Comparison of ENCODE assay signal across 13 cellular contexts in the genomic region with DNA sequence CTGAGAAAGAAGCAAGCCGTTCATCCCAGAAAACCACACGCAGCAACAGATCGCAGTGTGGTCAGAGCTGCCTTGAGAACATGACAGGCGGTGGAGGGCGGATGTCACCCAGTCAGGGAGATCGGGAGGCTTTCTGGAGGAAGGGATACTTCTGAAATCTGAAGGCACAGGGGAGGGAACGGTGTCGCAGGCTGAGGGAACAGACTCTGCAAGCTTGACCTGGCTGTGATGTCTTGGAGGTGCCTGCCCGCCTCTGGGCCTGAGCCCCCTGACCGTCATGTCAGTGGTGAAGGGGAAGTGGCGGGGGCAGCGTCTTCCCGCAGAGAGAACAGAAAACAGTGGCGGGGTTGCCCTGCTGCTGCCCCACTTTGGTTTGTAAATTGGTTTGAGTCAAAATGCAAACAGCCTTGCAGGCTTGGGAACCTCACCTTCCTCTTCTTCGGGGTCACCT. TPM values are rescaled to one million over a fixed set of nuclear protein-coding genes. Genes with fewer than 3 reads are reported as not detected.
A peak's percentile ranks its signal among the peaks of the same experiment; 100 is the strongest.
DNase-seq lines count a peak whose midpoint lies in the region; ATAC-seq, FAIRE-seq and TF ChIP-seq lines count a peak whose summit lies in the region.
"Had no signal": no experiment of that assay in that cellular context is flagged by ENCODE, and none has a peak within 500 bp of the region (broad histone marks: within the 10 kb centered on the region; RNA-seq: fewer than 3 reads in every experiment).

No MANE protein-coding gene starts in this region.

- H3K36me3 Mint-ChIP-seq in T-helper 1 cell treated with Interleukin-12 subunit alpha and Interleukin-12 subunit beta and Interleukin-4 antibody, amounts not matched to agents 30 μg/mL and 1 μg/mL, for 36 hours (ENCODE audit: low read depth) = no peaks in the 10 kb centered on the region
- H3K36me3 Mint-ChIP-seq in activated CD4-positive, alpha-beta memory T cell treated with anti-CD3 and anti-CD28 coated beads, Interleukin-2, amount 10 ng/mL, durations not matched to agents 7 days and 5 days (ENCODE audit: low read depth) = peaks cover 4% of the 10 kb centered on the region
- H3K36me3 Mint-ChIP-seq in natural killer cell = no peaks in the 10 kb centered on the region

- TF ChIP-seq CTCF in natural killer cell (IDR thresholded peaks at IDR 0.05) = no peak
- TF ChIP-seq CTCF in adrenal gland (IDR thresholded peaks at IDR 0.05) = no peak
- no peak for TF ChIP-seq CTCF in ovary (IDR thresholded peaks at IDR 0.05)

- CTCF ChIA-PET in activated CD4-positive, alpha-beta memory T cell treated with anti-CD3 and anti-CD28 coated beads, Interleukin-2, amount 10 ng/mL, durations not matched to agents 7 days and 5 days (lab: Charles Lee) = interaction anchor here (1.5 kb wide), 1 partner anchor 58 kb away, joined by 3 read pairs; no protein-coding TSS in a partner anchor

- peaks cover 0 to 8% (median 0%) of the 10 kb centered on the region in 3 donors for H3K9me3 ChIP-seq in adrenal gland (replicated peaks in 1 of 3)
- H3K9me3 ChIP-seq in ovary = no peaks in the 10 kb centered on the region

- H3K4me1 Mint-ChIP-seq in T-helper 1 cell treated with Interleukin-12 subunit alpha and Interleukin-12 subunit beta and Interleukin-4 antibody, amounts not matched to agents 30 μg/mL and 1 μg/mL, for 36 hours (ENCODE audit: low read depth) = peaks cover 12% of the 10 kb centered on the region
- peaks cover 26% of the 10 kb centered on the region for H3K4me1 Mint-ChIP-seq in activated CD4-positive, alpha-beta memory T cell treated with anti-CD3 and anti-CD28 coated beads, Interleukin-2, amount 10 ng/mL, durations not matched to agents 7 days and 5 days
- H3K4me1 Mint-ChIP-seq in natural killer cell = peaks cover 17 to 30% of the 10 kb centered on the region in 2 donors
- H3K4me1 Mint-ChIP-seq: nephron had no signal

- FAIRE-seq in HTR-8/SVneo (lab: Jason Lieb, UNC) = peak; percentile 48

- H3K27me3 ChIP-seq in adrenal gland (no peaks in the 10 kb centered on the region), ovary (no peaks in the 10 kb centered on the region)

- peaks cover 8 to 13% of the 10 kb centered on the region in 2 donors for H3K4me1 ChIP-seq in adrenal gland (replicated peaks in 1 of 2)
- peaks cover 2% of the 10 kb centered on the region for H3K4me1 ChIP-seq in ovary (ENCODE audit: insufficient read depth)

- 63 to 86% (median 69%) methylated on average over 14 to 15 of the region's 15 CpGs for WGBS in adrenal gland, 4 donors
- 58 to 68% (median 59%) methylated on average over 13 to 15 of the region's 15 CpGs for WGBS in ovary, 3 donors

- POLR2A ChIA-PET in activated CD4-positive, alpha-beta memory T cell treated with anti-CD3 and anti-CD28 coated beads, Interleukin-2, amount 10 ng/mL, durations not matched to agents 7 days and 5 days (lab: Charles Lee) = interaction anchor here (3.6 kb wide), 1 partner anchor 8 kb away, joined by 12 read pairs; a partner anchor contains a TSS

- DNase-seq in T-helper 1 cell (no peak), HTR-8/SVneo (ENCODE audit: insufficient read length, low spot score) (no peak), natural killer cell (no peak), adrenal gland (no peak), NCI-H2029 (lab: John Stamatoyannopoulos, UW) (no peak), ovary (no peak)
- DNase-seq in activated CD4-positive, alpha-beta memory T cell treated with anti-CD3 and anti-CD28 coated beads, Interleukin-2, amount 10 ng/mL, durations not matched to agents 7 days and 5 days = peak; percentile 34
- DNase-seq: 8988T, dermis blood vessel endothelial cell, NCI-H446, tibial artery had no signal

- no peak overlapping the region for H3K27ac Mint-ChIP-seq in T-helper 1 cell treated with Interleukin-12 subunit alpha and Interleukin-12 subunit beta and Interleukin-4 antibody, amounts not matched to agents 30 μg/mL and 1 μg/mL, for 36 hours
- H3K27ac Mint-ChIP-seq in activated CD4-positive, alpha-beta memory T cell treated with anti-CD3 and anti-CD28 coated beads, Interleukin-2, amount 10 ng/mL, durations not matched to agents 7 days and 5 days = no peak overlapping the region
- H3K27ac Mint-ChIP-seq in natural killer cell = peak overlapping the region in 1 of 2 donors; percentile 53
- H3K27ac Mint-ChIP-seq: nephron had no signal

- H3K4me3 ChIP-seq in adrenal gland (no peak overlapping the region), ovary (no peak overlapping the region)
- H3K4me3 ChIP-seq: tibial artery had no signal

- H3K9me3 Mint-ChIP-seq in T-helper 1 cell treated with Interleukin-12 subunit alpha and Interleukin-12 subunit beta and Interleukin-4 antibody, amounts not matched to agents 30 μg/mL and 1 μg/mL, for 36 hours = peaks cover 9% of the 10 kb centered on the region
- peaks cover 9% of the 10 kb centered on the region for H3K9me3 Mint-ChIP-seq in activated CD4-positive, alpha-beta memory T cell treated with anti-CD3 and anti-CD28 coated beads, Interleukin-2, amount 10 ng/mL, durations not matched to agents 7 days and 5 days
- no peaks in the 10 kb centered on the region for H3K9me3 Mint-ChIP-seq in natural killer cell

- no peak for TF ChIP-seq EP300 in ovary (IDR thresholded peaks at IDR 0.05)

- no peak for TF ChIP-seq POLR2A in adrenal gland (IDR thresholded peaks at IDR 0.05)
- TF ChIP-seq POLR2A in ovary (IDR thresholded peaks at IDR 0.05) = no peak

- ATAC-seq in natural killer cell = peak; percentile 31 to 57 (median 48)

- intact Hi-C loops in natural killer cell (cut with micrococcal nuclease) = no loop called here
- intact Hi-C loops in adrenal gland (cut with DNase I) = no loop called here
- intact Hi-C loops in ovary (cut with DNase I) = no loop called here

- no peaks in the 10 kb centered on the region for H3K36me3 ChIP-seq in adrenal gland (replicated peaks in 1 of 2)
- H3K36me3 ChIP-seq in ovary = no peaks in the 10 kb centered on the region
- H3K36me3 ChIP-seq: tibial artery had no signal

- H3K4me3 Mint-ChIP-seq in T-helper 1 cell treated with Interleukin-12 subunit alpha and Interleukin-12 subunit beta and Interleukin-4 antibody, amounts not matched to agents 30 μg/mL and 1 μg/mL, for 36 hours = peak overlapping the region; percentile 65
- peak overlapping the region; percentile 51 for H3K4me3 Mint-ChIP-seq in activated CD4-positive, alpha-beta memory T cell treated with anti-CD3 and anti-CD28 coated beads, Interleukin-2, amount 10 ng/mL, durations not matched to agents 7 days and 5 days
- peak overlapping the region; percentile 68 for H3K4me3 Mint-ChIP-seq in natural killer cell
- H3K4me3 Mint-ChIP-seq: nephron had no signal

- peaks cover 23% of the 10 kb centered on the region for H3K27me3 Mint-ChIP-seq in T-helper 1 cell treated with Interleukin-12 subunit alpha and Interleukin-12 subunit beta and Interleukin-4 antibody, amounts not matched to agents 30 μg/mL and 1 μg/mL, for 36 hours (ENCODE audit: low read depth)
- peaks cover 10% of the 10 kb centered on the region for H3K27me3 Mint-ChIP-seq in activated CD4-positive, alpha-beta memory T cell treated with anti-CD3 and anti-CD28 coated beads, Interleukin-2, amount 10 ng/mL, durations not matched to agents 7 days and 5 days
- H3K27me3 Mint-ChIP-seq in natural killer cell (ENCODE audit: low read depth in 2 of 2) = no peaks in the 10 kb centered on the region

- H3K27ac ChIP-seq in adrenal gland = no peak overlapping the region
- H3K27ac ChIP-seq in ovary = no peak overlapping the region
- H3K27ac ChIP-seq: tibial artery had no signal

RNA-seq across cellular contexts. Expression of a gene that starts 8.1 kb away (rescaled TPM):
- total RNA-seq in activated CD4-positive, alpha-beta memory T cell treated with anti-CD3 and anti-CD28 coated beads, Interleukin-2, amount 10 ng/mL, durations not matched to agents 7 days and 5 days = 100 to 1,000 TPM; 290 to 291 TPM
- total RNA-seq in natural killer cell (100 to 1,000 TPM; 326 to 397 (median 377) TPM), adrenal gland (10 to 100 TPM; 12.1 to 29.1 (median 15.9) TPM), ovary (1 to 10 TPM; 1.6 to 9.9 (median 4.2) TPM)
- polyA plus RNA-seq in adrenal gland (10 to 100 TPM in 2 of 3 donors, 1 to 10 TPM in 1; 3.7 to 27.1 (median 26.1) TPM), ovary (1 to 10 TPM; 2.5 to 6.0 TPM)
- total RNA-seq: dermis blood vessel endothelial cell had no signal

RNA-seq across cellular contexts. Expression of a gene that starts 56.0 kb away (rescaled TPM):
- under 1 TPM; 0.45 to 0.65 TPM for total RNA-seq in activated CD4-positive, alpha-beta memory T cell treated with anti-CD3 and anti-CD28 coated beads, Interleukin-2, amount 10 ng/mL, durations not matched to agents 7 days and 5 days
- total RNA-seq in natural killer cell (10 to 100 TPM in 2 of 3 donors, 1 to 10 TPM in 1; 2.3 to 15.3 (median 13.4) TPM), adrenal gland (1 to 10 TPM in 4 of 8 donors, under 1 TPM in 4; 0.42 to 2.1 (median 0.92) TPM), ovary (1 to 10 TPM in 2 of 7 donors, under 1 TPM in 5; 0.24 to 3.0 (median 0.65) TPM)
- polyA plus RNA-seq in adrenal gland (1 to 10 TPM in 2 of 3 donors, under 1 TPM in 1; 0.59 to 8.6 (median 3.3) TPM), ovary (1 to 10 TPM; 3.2 to 4.6 TPM)
- total RNA-seq: dermis blood vessel endothelial cell had no signal

Comparison
In these comparisons a context has a peak if more than half of its experiments do, and no peak if none do; other contexts are left out.
1. RNA of a gene that starts 8.1 kb away (total RNA-seq): 326 to 397 TPM in natural killer cell and 290 to 291 TPM in activated CD4-positive, alpha-beta memory T cell treated with anti-CD3 and anti-CD28 coated beads, Interleukin-2, amount 10 ng/mL, durations not matched to agents 7 days and 5 days; 12.1 to 29.1 TPM in adrenal gland and 1.6 to 9.9 TPM in ovary; every median in the first group is over 4 times any median in the second.
2. Peak in every context shown above with its lines, with median percentiles within 50 percentile points of each other: H3K4me3 Mint-ChIP-seq.